In genomic region chr1:113283914-113284313, GRCh38 we compare ENCODE assay signal across 16 cellular contexts.
"Had no signal": no experiment of that assay in that cellular context is flagged by ENCODE, and none has a peak within 500 bp of the region (broad histone marks: within the 10 kb centered on the region; RNA-seq: fewer than 3 reads in every experiment).

No MANE protein-coding gene starts in this region.

- H3K9me3 Mint-ChIP-seq: activated CD4-positive, alpha-beta memory T cell treated with anti-CD3 and anti-CD28 coated beads for 36 hours; memory B cell; natural killer cell treated with Interleukin-12 subunit alpha and Interleukin-12 subunit beta and Interleukin-15 and Interleukin-18, amount 100 ng/mL, for 72 hours; stimulated activated memory B cell treated with anti-CD40 and anti-IgM and Interleukin-4, amounts not matched to agents 10 μg/mL and 1 μg/mL and 100 μg/mL, for 72 hours had no signal

- H3K27ac ChIP-seq: esophagus squamous epithelium, gastrocnemius medialis, hepatocyte, parathyroid adenoma, right atrium auricular region, spleen had no signal

- H2AFZ ChIP-seq: hepatocyte, parathyroid adenoma had no signal

- H3K4me2 ChIP-seq: hepatocyte had no signal

- H3K9me3 ChIP-seq: esophagus squamous epithelium, gastrocnemius medialis, right atrium auricular region, spleen had no signal

- H3K79me2 ChIP-seq: hepatocyte, parathyroid adenoma had no signal

- ATAC-seq: gastrocnemius medialis; left lobe of liver; natural killer cell treated with Interleukin-12 subunit alpha and Interleukin-12 subunit beta and Interleukin-15 and Interleukin-18, amount 100 ng/mL, for 72 hours; stimulated activated memory B cell treated with anti-CD40 and anti-IgM and Interleukin-4, amounts not matched to agents 10 μg/mL and 1 μg/mL and 100 μg/mL, for 72 hours had no signal

- H3K36me3 ChIP-seq: esophagus squamous epithelium, gastrocnemius medialis, right atrium auricular region, spleen had no signal

- H3K4me1 ChIP-seq: gastrocnemius medialis, parathyroid adenoma, right atrium auricular region, spleen had no signal

- H3K27me3 Mint-ChIP-seq: activated naive CD8-positive, alpha-beta T cell had no signal

- DNase-seq: activated CD4-positive, alpha-beta memory T cell treated with anti-CD3 and anti-CD28 coated beads for 36 hours; activated gamma-delta T cell; activated T-cell treated with anti-CD3 and anti-CD28 coated beads, Interleukin-2, amount 50 U/mL, for 48 hours; dorsolateral prefrontal cortex; esophagus squamous epithelium; gastrocnemius medialis; spleen; stimulated activated CD4-positive, alpha-beta T cell treated with anti-CD3 and anti-CD28 coated beads, Interleukin-1b, Interleukin-23, amount 100 ng/mL, for 48 hours had no signal

- H3K27ac Mint-ChIP-seq: activated CD4-positive, alpha-beta memory T cell treated with anti-CD3 and anti-CD28 coated beads for 36 hours; activated naive CD8-positive, alpha-beta T cell; memory B cell; natural killer cell treated with Interleukin-12 subunit alpha and Interleukin-12 subunit beta and Interleukin-15 and Interleukin-18, amount 100 ng/mL, for 72 hours; stimulated activated memory B cell treated with anti-CD40 and anti-IgM and Interleukin-4, amounts not matched to agents 10 μg/mL and 1 μg/mL and 100 μg/mL, for 72 hours had no signal

- H3K4me3 ChIP-seq: dorsolateral prefrontal cortex, esophagus squamous epithelium, gastrocnemius medialis, hepatocyte, right atrium auricular region, spleen had no signal

- H3K4me1 Mint-ChIP-seq: memory B cell; stimulated activated memory B cell treated with anti-CD40 and anti-IgM and Interleukin-4, amounts not matched to agents 10 μg/mL and 1 μg/mL and 100 μg/mL, for 72 hours had no signal

- H3K36me3 Mint-ChIP-seq: activated CD4-positive, alpha-beta memory T cell treated with anti-CD3 and anti-CD28 coated beads for 36 hours; activated naive CD8-positive, alpha-beta T cell; memory B cell; natural killer cell treated with Interleukin-12 subunit alpha and Interleukin-12 subunit beta and Interleukin-15 and Interleukin-18, amount 100 ng/mL, for 72 hours; stimulated activated memory B cell treated with anti-CD40 and anti-IgM and Interleukin-4, amounts not matched to agents 10 μg/mL and 1 μg/mL and 100 μg/mL, for 72 hours had no signal

- H3K27me3 ChIP-seq: dorsolateral prefrontal cortex, esophagus squamous epithelium, gastrocnemius medialis, hepatocyte, right atrium auricular region, spleen had no signal

- H3K4me3 Mint-ChIP-seq: activated CD4-positive, alpha-beta memory T cell treated with anti-CD3 and anti-CD28 coated beads for 36 hours; activated naive CD8-positive, alpha-beta T cell; memory B cell; natural killer cell treated with Interleukin-12 subunit alpha and Interleukin-12 subunit beta and Interleukin-15 and Interleukin-18, amount 100 ng/mL, for 72 hours; stimulated activated memory B cell treated with anti-CD40 and anti-IgM and Interleukin-4, amounts not matched to agents 10 μg/mL and 1 μg/mL and 100 μg/mL, for 72 hours had no signal
